In the genomic region with DNA sequence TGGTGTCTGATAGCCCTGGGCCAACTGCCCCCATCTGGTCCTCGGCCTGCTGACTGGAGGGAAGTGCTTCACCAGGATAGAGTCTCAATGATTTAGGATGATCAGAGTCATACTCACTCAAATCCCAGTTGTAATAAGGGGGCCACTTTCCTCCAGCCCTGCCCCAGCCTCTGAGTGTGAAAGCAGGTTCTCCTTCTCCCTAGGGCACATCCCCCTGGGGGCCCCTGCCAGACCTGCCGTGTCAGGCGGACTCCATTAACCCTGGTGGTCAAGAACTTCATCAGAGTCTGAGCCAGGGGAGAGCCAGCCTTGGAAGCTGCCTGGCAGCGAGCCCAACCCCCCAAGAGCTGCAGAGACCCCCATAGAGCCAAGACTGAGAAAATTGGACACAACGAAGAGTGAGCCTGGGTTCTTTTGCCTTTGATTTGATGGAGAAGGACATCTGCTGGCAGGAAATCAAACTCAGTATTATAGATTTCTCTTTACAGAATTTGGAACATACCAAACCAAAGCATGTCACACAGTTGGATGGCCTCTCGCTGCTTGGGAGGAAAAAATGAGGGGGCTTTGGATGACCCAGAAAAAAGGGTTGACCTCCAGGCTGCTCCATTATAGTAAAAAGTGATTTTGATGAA, we compare ENCODE assay signal across 18 cellular contexts.
DNase-seq lines count a peak whose midpoint lies in the region; ATAC-seq and TF ChIP-seq lines count a peak whose summit lies in the region.
"Had no signal": no experiment of that assay in that cellular context is flagged by ENCODE, and none has a peak within 500 bp of the region (broad histone marks: within the 10 kb centered on the region; RNA-seq: fewer than 3 reads in every experiment).

No MANE protein-coding gene starts in this region.

- no peaks in the 10 kb centered on the region for H3K9me3 Mint-ChIP-seq in chondrocyte (ENCODE audit: low read depth)
- no peaks in the 10 kb centered on the region for H3K9me3 Mint-ChIP-seq in stimulated activated naive B cell treated with anti-CD40 and anti-IgM and Interleukin-4, amounts not matched to agents 10 μg/mL and 1 μg/mL and 100 μg/mL, for 72 hours
- H3K9me3 Mint-ChIP-seq: H9 had no signal

- no peak for ATAC-seq in stimulated activated naive B cell treated with anti-CD40 and anti-IgM and Interleukin-4, amounts not matched to agents 10 μg/mL and 1 μg/mL and 100 μg/mL, for 72 hours (replicated peaks)
- ATAC-seq: Panc1, T-cell had no signal

- no peaks in the 10 kb centered on the region for H3K27me3 ChIP-seq in BLaER1

- no peak overlapping the region for H3K4me3 Mint-ChIP-seq in chondrocyte (ENCODE audit: unreplicated experiment)
- no peak overlapping the region for H3K4me3 Mint-ChIP-seq in stimulated activated naive B cell treated with anti-CD40 and anti-IgM and Interleukin-4, amounts not matched to agents 10 μg/mL and 1 μg/mL and 100 μg/mL, for 72 hours
- H3K4me3 Mint-ChIP-seq: H9, T-cell had no signal

- no peaks in the 10 kb centered on the region for H3K27me3 Mint-ChIP-seq in chondrocyte (ENCODE audit: low read depth)
- H3K27me3 Mint-ChIP-seq in stimulated activated naive B cell treated with anti-CD40 and anti-IgM and Interleukin-4, amounts not matched to agents 10 μg/mL and 1 μg/mL and 100 μg/mL, for 72 hours = peaks cover 8 to 17% of the 10 kb centered on the region in 2 donors
- H3K27me3 Mint-ChIP-seq: T-cell had no signal

- H3K9ac ChIP-seq in BLaER1 = no peak overlapping the region

- peak overlapping the region; percentile 36 for H3K4me2 ChIP-seq in BLaER1

- H3K4me1 Mint-ChIP-seq in chondrocyte (ENCODE audit: low read depth) = no peaks in the 10 kb centered on the region
- peaks cover 12 to 23% of the 10 kb centered on the region in 2 donors for H3K4me1 Mint-ChIP-seq in stimulated activated naive B cell treated with anti-CD40 and anti-IgM and Interleukin-4, amounts not matched to agents 10 μg/mL and 1 μg/mL and 100 μg/mL, for 72 hours
- H3K4me1 Mint-ChIP-seq: CD14-positive monocyte, H9 had no signal

- H3K36me3 ChIP-seq in BLaER1 = no peaks in the 10 kb centered on the region

- H3K27ac ChIP-seq in BLaER1 = no peak overlapping the region

- no peak overlapping the region for H3K27ac Mint-ChIP-seq in chondrocyte (ENCODE audit: unreplicated experiment)
- H3K27ac Mint-ChIP-seq in stimulated activated naive B cell treated with anti-CD40 and anti-IgM and Interleukin-4, amounts not matched to agents 10 μg/mL and 1 μg/mL and 100 μg/mL, for 72 hours = no peak overlapping the region
- H3K27ac Mint-ChIP-seq: CD14-positive monocyte, T-cell had no signal

- H3K4me1 ChIP-seq in BLaER1 = peaks cover 42% of the 10 kb centered on the region

- H3K36me3 Mint-ChIP-seq in chondrocyte (ENCODE audit: low read depth) = no peaks in the 10 kb centered on the region
- no peaks in the 10 kb centered on the region for H3K36me3 Mint-ChIP-seq in stimulated activated naive B cell treated with anti-CD40 and anti-IgM and Interleukin-4, amounts not matched to agents 10 μg/mL and 1 μg/mL and 100 μg/mL, for 72 hours
- H3K36me3 Mint-ChIP-seq: CD14-positive monocyte, T-cell had no signal

- no peak overlapping the region for H3K4me3 ChIP-seq in BLaER1

- no peaks in the 10 kb centered on the region for H4K20me1 ChIP-seq in BLaER1

- no peaks in the 10 kb centered on the region for H3K9me3 ChIP-seq in BLaER1

- DNase-seq in GM10248 (ENCODE audit: extremely low spot score) (no peak), NAMALWA (ENCODE audit: low spot score) (peak; percentile 17), chondrocyte (ENCODE audit: low spot score) (no peak), HuH-7 (ENCODE audit: low spot score) (no peak)
- DNase-seq in stimulated activated naive B cell treated with anti-CD40 and anti-IgM and Interleukin-4, amounts not matched to agents 10 μg/mL and 1 μg/mL and 100 μg/mL, for 72 hours = no peak
- no peak for DNase-seq in activated CD4-positive, CD25-positive, alpha-beta regulatory T cell treated with anti-CD3 and anti-CD28 coated beads, Interleukin-2, amount 50 U/mL, for 72 hours
- DNase-seq: AML-193, DMS79, H9, IMR-90, NCI-H1092, NCI-H1436 treated with DMSO at 0.1 percent for 48 hours, NCI-H2081, NCI-H510A, T-cell had no signal

- CTCF ChIA-PET in GM10248 (lab: Yijun Ruan, JAX) = interaction anchor here (1.5 kb wide), 1 partner anchor 18 kb away, joined by 4 read pairs; no protein-coding TSS in a partner anchor

- POLR2A ChIA-PET in GM10248 (lab: Yijun Ruan, JAX) = no interaction called here

- peak; percentile 10 for TF ChIP-seq CTCF in GM10248 (IDR thresholded peaks at IDR 0.05; ENCODE audit: control extremely low read depth, extremely low read depth, low read depth, missing control alignments)
- TF ChIP-seq CTCF in chondrocyte (IDR thresholded peaks at IDR 0.05) = peak; percentile 21
